In genomic region chr4:170038232-170038631, GRCh38 we compare ENCODE assay signal across 24 cellular contexts.
"Had no signal": no experiment of that assay in that cellular context is flagged by ENCODE, and none has a peak within 500 bp of the region (broad histone marks: within the 10 kb centered on the region; RNA-seq: fewer than 3 reads in every experiment).

No MANE protein-coding gene starts in this region.

- H3K27ac ChIP-seq: coronary artery, dorsolateral prefrontal cortex, esophagus squamous epithelium, gastrocnemius medialis, heart right ventricle, left lung, lower lobe of right lung had no signal

- H3K4me3 ChIP-seq: coronary artery, dorsolateral prefrontal cortex, esophagus squamous epithelium, gastrocnemius medialis, heart right ventricle, left lung, lower lobe of right lung, mucosa of descending colon had no signal

- H3K9me3 Mint-ChIP-seq: mesothelial cell of epicardium had no signal

- H3K27ac Mint-ChIP-seq: mesothelial cell of epicardium had no signal

- H3K36me3 ChIP-seq: esophagus squamous epithelium, gastrocnemius medialis, heart right ventricle, left lung, lower lobe of right lung had no signal

- H3K4me1 ChIP-seq: esophagus squamous epithelium, gastrocnemius medialis, heart right ventricle, left lung, lower lobe of right lung had no signal

- H3K36me3 Mint-ChIP-seq: mesothelial cell of epicardium had no signal

- FAIRE-seq: colon, endothelial cell of umbilical vein, islet of Langerhans, keratinocyte had no signal

- ATAC-seq: gastrocnemius medialis, heart right ventricle, left cardiac atrium, left lung, left ventricle myocardium superior, lower lobe of right lung, mucosa of descending colon had no signal

- H3K4me3 Mint-ChIP-seq: mesothelial cell of epicardium had no signal

- DNase-seq: dermis blood vessel endothelial cell; dorsolateral prefrontal cortex; effector CD4-positive, alpha-beta T cell; effector memory CD4-positive, alpha-beta T cell; esophagus squamous epithelium; foreskin fibroblast; foreskin melanocyte; gastrocnemius medialis; glutamatergic neuron; head of caudate nucleus; heart right ventricle; hippocampal formation; left cardiac atrium; left lung; left ventricle myocardium superior; lower lobe of right lung; mesenchymal stem cell; mucosa of descending colon had no signal

- H3K9me3 ChIP-seq: esophagus squamous epithelium, gastrocnemius medialis, heart right ventricle, left lung, lower lobe of right lung, mucosa of descending colon had no signal

- H3K27me3 ChIP-seq: dorsolateral prefrontal cortex, gastrocnemius medialis, left lung had no signal

- H3K4me1 Mint-ChIP-seq: mesothelial cell of epicardium had no signal
